In the genomic region with DNA sequence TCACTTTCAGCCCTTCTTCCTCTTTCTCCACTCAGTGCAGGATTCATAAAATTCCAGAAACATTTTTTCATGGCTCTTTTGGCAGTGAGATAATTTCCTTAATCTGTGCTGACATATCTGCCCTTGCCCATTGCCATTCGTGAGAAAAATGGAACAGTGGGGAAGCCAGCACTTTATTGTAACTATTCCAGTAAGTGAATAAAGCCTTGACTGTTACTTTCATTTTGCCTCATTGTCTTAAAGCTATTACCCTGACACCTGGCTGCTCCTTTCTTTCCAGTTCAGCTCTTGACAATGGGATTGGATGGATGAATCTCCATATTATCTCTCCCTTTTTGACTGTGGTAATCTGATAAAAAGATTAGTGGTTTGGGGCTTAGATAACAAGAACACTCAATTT, we compare ENCODE assay signal across 24 cellular contexts.
A peak's percentile ranks its signal among the peaks of the same experiment; 100 is the strongest.
DNase-seq lines count a peak whose midpoint lies in the region; ATAC-seq, FAIRE-seq and TF ChIP-seq lines count a peak whose summit lies in the region.
"Had no signal": no experiment of that assay in that cellular context is flagged by ENCODE, and none has a peak within 500 bp of the region (broad histone marks: within the 10 kb centered on the region; RNA-seq: fewer than 3 reads in every experiment).

No MANE protein-coding gene starts in this region.

- H3K79me2 ChIP-seq in GM23338 (replicated peaks; ENCODE audit: insufficient read depth) (no peaks in the 10 kb centered on the region), astrocyte (ENCODE audit: insufficient read depth, low read length) (no peaks in the 10 kb centered on the region)

- no peak overlapping the region for H3K4me2 ChIP-seq in GM23338
- H3K4me2 ChIP-seq in astrocyte (ENCODE audit: low read length), result no peak overlapping the region

- H3K36me3 Mint-ChIP-seq in GM23338 (ENCODE audit: low read depth) (no peaks in the 10 kb centered on the region), astrocyte (ENCODE audit: low read depth, unreplicated experiment) (no peaks in the 10 kb centered on the region)

- no peaks in the 10 kb centered on the region for H3K9me3 ChIP-seq in astrocyte (ENCODE audit: insufficient read depth, low read depth, low read length)
- no peaks in the 10 kb centered on the region for H3K9me3 ChIP-seq in neuron (ENCODE audit: low read length)
- H3K9me3 ChIP-seq: gastrocnemius medialis, lower lobe of right lung, neutrophil had no signal

- H3K4me3 Mint-ChIP-seq in GM23338, result no peak overlapping the region
- H3K4me3 Mint-ChIP-seq in astrocyte (ENCODE audit: unreplicated experiment), result no peak overlapping the region
- H3K4me3 Mint-ChIP-seq: activated naive CD4-positive, alpha-beta T cell treated with anti-CD3 and anti-CD28 coated beads for 36 hours; CD4-positive, alpha-beta T cell; central memory CD8-positive, alpha-beta T cell had no signal

- H4K20me1 ChIP-seq in GM23338 (replicated peaks; ENCODE audit: insufficient read depth) (no peaks in the 10 kb centered on the region), astrocyte (ENCODE audit: insufficient read depth, low read length) (no peaks in the 10 kb centered on the region)

- H3K4me1 Mint-ChIP-seq in GM23338 (peaks cover 8% of the 10 kb centered on the region), astrocyte (ENCODE audit: low read depth, unreplicated experiment) (peaks cover 7% of the 10 kb centered on the region)
- H3K4me1 Mint-ChIP-seq: central memory CD8-positive, alpha-beta T cell had no signal

- FAIRE-seq in astrocyte (lab: Jason Lieb, UNC), result no peak
- FAIRE-seq: kidney had no signal

- H2AFZ ChIP-seq in GM23338 (0 out of 2 replicates have a peak overlapping the region, but pooled peaks have one; percentile 35), astrocyte (ENCODE audit: low read depth, low read length) (no peak overlapping the region), neuron (ENCODE audit: low read depth, low read length) (peak overlapping the region; percentile 2)

- H3K9me3 Mint-ChIP-seq in GM23338 (no peaks in the 10 kb centered on the region), astrocyte (ENCODE audit: unreplicated experiment) (no peaks in the 10 kb centered on the region)

- no peak overlapping the region for H3K4me3 ChIP-seq in GM23338
- H3K4me3 ChIP-seq in astrocyte (ENCODE audit: insufficient read depth, low read depth, low read length), result no peak overlapping the region
- H3K4me3 ChIP-seq in neuron (ENCODE audit: low read length), result no peak overlapping the region
- H3K4me3 ChIP-seq: gastrocnemius medialis, lower lobe of right lung had no signal

- H3K27ac Mint-ChIP-seq in GM23338 (no peak overlapping the region), astrocyte (ENCODE audit: unreplicated experiment) (peak overlapping the region; percentile 16)
- H3K27ac Mint-ChIP-seq: activated naive CD4-positive, alpha-beta T cell treated with anti-CD3 and anti-CD28 coated beads for 36 hours; CD4-positive, alpha-beta T cell had no signal

- no peaks in the 10 kb centered on the region for H3F3A ChIP-seq in GM23338 (replicated peaks; ENCODE audit: low read depth)

- H3K27ac ChIP-seq in GM23338 (ENCODE audit: low read depth) (no peak overlapping the region), astrocyte (ENCODE audit: low read depth, low read length) (no peak overlapping the region)
- H3K27ac ChIP-seq: gastrocnemius medialis, lower lobe of right lung, neutrophil had no signal

- intact Hi-C loops in sciatic nerve (cut with DNase I), result no loop called here

- H3K4me1 ChIP-seq in GM23338 (ENCODE audit: insufficient read depth), result no peaks in the 10 kb centered on the region
- H3K4me1 ChIP-seq in astrocyte (ENCODE audit: insufficient read depth, low read length), result no peaks in the 10 kb centered on the region
- H3K4me1 ChIP-seq in neuron (ENCODE audit: insufficient read depth, low read length), result peaks cover 5% of the 10 kb centered on the region
- H3K4me1 ChIP-seq: gastrocnemius medialis, lower lobe of right lung had no signal

- H3K27me3 Mint-ChIP-seq in GM23338 (ENCODE audit: insufficient read depth, low read depth, poor library complexity), result peaks cover 2% of the 10 kb centered on the region
- H3K27me3 Mint-ChIP-seq in astrocyte (ENCODE audit: low read depth, unreplicated experiment), result no peaks in the 10 kb centered on the region
- H3K27me3 Mint-ChIP-seq: CD4-positive, alpha-beta T cell; central memory CD8-positive, alpha-beta T cell had no signal

- no peaks in the 10 kb centered on the region for H3K27me3 ChIP-seq in GM23338 (ENCODE audit: insufficient read depth)
- H3K27me3 ChIP-seq in astrocyte (ENCODE audit: insufficient read depth, low read length), result no peaks in the 10 kb centered on the region
- no peaks in the 10 kb centered on the region for H3K27me3 ChIP-seq in neuron (ENCODE audit: insufficient read depth, low read length)
- H3K27me3 ChIP-seq: gastrocnemius medialis, neutrophil had no signal

- TF ChIP-seq CTCF in GM23338 (conservative IDR thresholded peaks at IDR 0.05; ENCODE audit: low read depth in 2 of 2) (no peak), astrocyte (IDR thresholded peaks at IDR 0.05; ENCODE audit: insufficient read depth, low read depth, low read length) (no peak)

- peak; percentile 2 for DNase-seq in GM23338 (ENCODE audit: low spot score)
- DNase-seq in NCI-H146 (lab: John Stamatoyannopoulos, UW), result peak; percentile 95
- peak; percentile 7 for DNase-seq in astrocyte (ENCODE audit: low read depth)
- DNase-seq in KG1 (lab: John Stamatoyannopoulos, UW), result no peak
- no peak for DNase-seq in sciatic nerve (ENCODE audit: low spot score)
- DNase-seq: activated naive CD4-positive, alpha-beta T cell treated with anti-CD3 and anti-CD28 coated beads for 36 hours; activated T-cell treated with anti-CD3 and anti-CD28 coated beads, Interleukin-2, amount 50 U/mL, for 48 hours; CD4-positive, alpha-beta T cell; DMS153; gastrocnemius medialis; GDM1; Kasumi-1; kidney; lower lobe of right lung; NCI-H524 treated with DMSO at 0.1 percent for 48 hours; SHP77; stimulated activated CD4-positive, alpha-beta T cell treated with anti-CD3 and anti-CD28 coated beads, Interleukin-2, amount 100 ng/mL, for 48 hours; stimulated activated naive CD4-positive, alpha-beta T cell had no signal

- H3K36me3 ChIP-seq in GM23338 (ENCODE audit: insufficient read depth) (no peaks in the 10 kb centered on the region), astrocyte (ENCODE audit: insufficient read depth, low read length) (no peaks in the 10 kb centered on the region), neuron (ENCODE audit: insufficient read depth, low read length) (no peaks in the 10 kb centered on the region)
- H3K36me3 ChIP-seq: gastrocnemius medialis, lower lobe of right lung, neutrophil had no signal

- H3K9me2 ChIP-seq in GM23338 (ENCODE audit: insufficient read depth), result no peaks in the 10 kb centered on the region; the same call in 1 of the 2 replicates

- ATAC-seq in GM23338, result peak; percentile 67
- no peak for ATAC-seq in HG03571 (IDR thresholded peaks at IDR 0.05; ENCODE audit: unreplicated experiment)
- no peak for ATAC-seq in sciatic nerve
- no peak for ATAC-seq in HG03135 (IDR thresholded peaks at IDR 0.05; ENCODE audit: unreplicated experiment)
- ATAC-seq: esophagus mucosa, gastrocnemius medialis, lower lobe of right lung had no signal

- H3K9ac ChIP-seq in astrocyte (ENCODE audit: low read length), result no peak overlapping the region

TF ChIP-seq in GM23338, 12 proteins besides CTCF, POLR2A, EP300 and RAD21 (continues in another document):
- TF ChIP-seq ZNF114 (CRISPR knock-in tag; IDR thresholded peaks at IDR 0.05) (no peak), NANOG (IDR thresholded peaks at IDR 0.05; ENCODE audit: borderline replicate concordance) (no peak)

Comparison
In these comparisons a context has a peak if more than half of its experiments do, and no peak if none do; other contexts are left out.
1. DNase-seq: peak in GM23338 (single experiment), NCI-H146 (single experiment) and astrocyte (single experiment); none in KG1 (single experiment) and sciatic nerve (single experiment).